ENCODE assay signal across 8 cellular contexts in genomic region chr1:155091071-155092051, GRCh38. TPM values are rescaled to one million over a fixed set of nuclear protein-coding genes. Genes with fewer than 3 reads are reported as not detected.
DNase-seq lines count a peak whose midpoint lies in the region; ATAC-seq and TF ChIP-seq lines count a peak whose summit lies in the region.

No MANE protein-coding gene starts in this region.

- no peaks in the 10 kb centered on the region for H3K79me2 ChIP-seq in H9 (ENCODE audit: insufficient read depth, low read length)

- H3K9me3 Mint-ChIP-seq in H9: no peaks in the 10 kb centered on the region; a peak in 1 of 5 replicates
- no peaks in the 10 kb centered on the region for H3K9me3 Mint-ChIP-seq in activated CD4-positive, alpha-beta T cell treated with anti-CD3 and anti-CD28 coated beads, Interleukin-2, amount 10 ng/mL, durations not matched to agents 24 days and 14 days

- H3K27me3 ChIP-seq in H9 (ENCODE audit: insufficient read depth, low read length): peaks cover 2% of the 10 kb centered on the region; the same call in 1 of the 2 replicates
- H3K27me3 ChIP-seq in liver (ENCODE audit: control insufficient read depth in 4 of 4, insufficient read depth in 4 of 4, low read length in 3 of 4): no peaks in the 10 kb centered on the region

- H3K27ac ChIP-seq in H9 (ENCODE audit: insufficient read length, low read depth, low read length) (no peak overlapping the region), liver (ENCODE audit: low read depth in 1 of 2, low read length in 2 of 2) (peak overlapping the region in 1 of 2 donors; percentile 46)

- no peak overlapping the region for H2AK5ac ChIP-seq in H9 (ENCODE audit: insufficient read length, low read length)

- no peaks in the 10 kb centered on the region for H3K79me1 ChIP-seq in H9 (ENCODE audit: insufficient read depth, low read depth, low read length, poor library complexity, severe bottlenecking)

- no peak overlapping the region for H3T11ph ChIP-seq in H9 (ENCODE audit: low read length)

- no peak overlapping the region for H2AFZ ChIP-seq in H9 (ENCODE audit: low read length)

- peaks cover 7% of the 10 kb centered on the region for H3K23me2 ChIP-seq in H9 (ENCODE audit: insufficient read length, low read depth, low read length, poor library complexity, severe bottlenecking)

- no peak overlapping the region for H2BK12ac ChIP-seq in H9 (ENCODE audit: insufficient read length, low read depth, low read length)

- H3K4ac ChIP-seq in H9 (ENCODE audit: low read depth, low read length): no peak overlapping the region

- H4K8ac ChIP-seq in H9 (replicated peaks; ENCODE audit: insufficient read length, low read depth, low read length): no peak overlapping the region

- H3K9ac ChIP-seq in H9 (ENCODE audit: extremely low read depth, insufficient read length, low read length): no peak overlapping the region
- H3K9ac ChIP-seq in liver (ENCODE audit: low read depth in 1 of 2, low read length in 2 of 2): no peak overlapping the region

- ATAC-seq in HG03442 (IDR thresholded peaks at IDR 0.05; ENCODE audit: unreplicated experiment): no peak

- H3K27ac Mint-ChIP-seq in H9: no peak overlapping the region
- H3K27ac Mint-ChIP-seq in activated CD4-positive, alpha-beta T cell treated with anti-CD3 and anti-CD28 coated beads, Interleukin-2, amount 10 ng/mL, durations not matched to agents 24 days and 14 days: peak overlapping the region; percentile 5

- no peaks in the 10 kb centered on the region for H3K36me3 ChIP-seq in liver (ENCODE audit: control insufficient read depth in 4 of 4, insufficient read depth in 3 of 4, low read depth in 1 of 4, low read length in 3 of 4)

- H3K36me3 Mint-ChIP-seq in H9 (ENCODE audit: insufficient read depth in 1 of 3, low read depth in 3 of 3): 0 out of 7 replicates have a peak, but pooled peaks cover 0 to 4% (median 0%) of the 10 kb centered on the region in 3 experiments
- H3K36me3 Mint-ChIP-seq in activated CD4-positive, alpha-beta T cell treated with anti-CD3 and anti-CD28 coated beads, Interleukin-2, amount 10 ng/mL, durations not matched to agents 24 days and 14 days (ENCODE audit: low read depth): no peaks in the 10 kb centered on the region

- H3K4me2 ChIP-seq in H9 (ENCODE audit: insufficient read depth, insufficient read length, low read length): peak overlapping the region; percentile 10

- no CpG with 5 or more reads among the region's 29 CpGs for WGBS in H9 (ENCODE audit: extremely low coverage, insufficient read length, low lambda C conversion rate)
- 18% methylated on average over 29 of the region's 29 CpGs for WGBS in liver

- H3K4me3 Mint-ChIP-seq in H9: peak overlapping the region in 1 of 2 experiments; percentile 27; a peak in 2 of 5 replicates
- no peak overlapping the region for H3K4me3 Mint-ChIP-seq in activated CD4-positive, alpha-beta T cell treated with anti-CD3 and anti-CD28 coated beads, Interleukin-2, amount 10 ng/mL, durations not matched to agents 24 days and 14 days

- H3K9me3 ChIP-seq in H9 (ENCODE audit: control insufficient read depth, low read depth, low read length) (no peaks in the 10 kb centered on the region), liver (ENCODE audit: control insufficient read depth in 4 of 4, low read length in 3 of 4) (no peaks in the 10 kb centered on the region)

- no peak overlapping the region for H3K14ac ChIP-seq in H9 (ENCODE audit: insufficient read depth, low read length)

- no peak for DNase-seq in AG09319 (ENCODE audit: extremely low read depth, low read depth)
- DNase-seq in H9: peak; percentile 91
- peak; percentile 80 for DNase-seq in NCI-H460 (ENCODE audit: extremely low read depth, low read depth)
- DNase-seq in activated CD4-positive, alpha-beta T cell treated with anti-CD3 and anti-CD28 coated beads, Interleukin-2, amount 10 ng/mL, durations not matched to agents 24 days and 14 days: peak; percentile 95
- peak; percentile 72 for DNase-seq in choroid plexus epithelial cell (ENCODE audit: low read depth)
- DNase-seq in stimulated activated CD4-positive, alpha-beta T cell treated with anti-CD3 and anti-CD28 coated beads, TNF-alpha, amount 100 ng/mL, for 24 hours (ENCODE audit: low read depth in 3 of 3): peak; percentile 68 to 80 (median 72)

- H3K4me3 ChIP-seq in choroid plexus epithelial cell (ENCODE audit: low read depth, low read length): no peak overlapping the region
- peak overlapping the region in 1 of 3 donors; percentile 47 for H3K4me3 ChIP-seq in liver (ENCODE audit: low read depth in 1 of 3, low read length in 3 of 3)

- peak; percentile 98 for TF ChIP-seq CTCF in AG09319 (IDR thresholded peaks at IDR 0.05; ENCODE audit: low read depth, low read length)
- TF ChIP-seq CTCF in H9 (conservative IDR thresholded peaks at IDR 0.05): peak; percentile 99
- TF ChIP-seq CTCF in choroid plexus epithelial cell (conservative IDR thresholded peaks at IDR 0.05; ENCODE audit: low read depth, low read length): peak; percentile 96
- peak; percentile 98 for TF ChIP-seq CTCF in liver (IDR thresholded peaks at IDR 0.05; ENCODE audit: low read depth, low read length, missing input control)

- H4K20me1 ChIP-seq in H9 (ENCODE audit: control insufficient read depth, insufficient read depth, insufficient read length): no peaks in the 10 kb centered on the region

- no peak overlapping the region for H3K56ac ChIP-seq in H9 (ENCODE audit: insufficient read length, low read depth, low read length)

- peaks cover 50% of the 10 kb centered on the region for H3K27me3 Mint-ChIP-seq in H9 (ENCODE audit: low read depth)
- H3K27me3 Mint-ChIP-seq in activated CD4-positive, alpha-beta T cell treated with anti-CD3 and anti-CD28 coated beads, Interleukin-2, amount 10 ng/mL, durations not matched to agents 24 days and 14 days: peaks cover 25% of the 10 kb centered on the region

- no peak overlapping the region for H2BK20ac ChIP-seq in H9 (ENCODE audit: low read depth, low read length, poor library complexity, severe bottlenecking)

- H4K91ac ChIP-seq in H9 (ENCODE audit: insufficient read length, low read depth, low read length): no peak overlapping the region

- no peaks in the 10 kb centered on the region for H3K4me1 ChIP-seq in H9 (ENCODE audit: insufficient read depth, low read length)
- peaks cover 3 to 22% (median 14%) of the 10 kb centered on the region in 4 donors for H3K4me1 ChIP-seq in liver (ENCODE audit: control insufficient read depth in 4 of 4, insufficient read depth in 4 of 4, low read length in 3 of 4)

- H3K18ac ChIP-seq in H9 (ENCODE audit: insufficient read length, low read depth, low read length): no peak overlapping the region

- H4K5ac ChIP-seq in H9 (ENCODE audit: insufficient read length, low read depth, low read length): no peak overlapping the region

- no peak overlapping the region for H3K23ac ChIP-seq in H9 (ENCODE audit: insufficient read length, low read depth, low read length)

- no peak overlapping the region for H2BK120ac ChIP-seq in H9 (ENCODE audit: low read depth, low read length, poor library complexity, severe bottlenecking)

- no peak overlapping the region for H2BK5ac ChIP-seq in H9 (ENCODE audit: insufficient read length, low read length)

- TF ChIP-seq RAD21 in liver (IDR thresholded peaks at IDR 0.05): peak; percentile 92 to 97

- intact Hi-C loops in activated CD4-positive, alpha-beta T cell treated with anti-CD3 and anti-CD28 coated beads, Interleukin-2, amount 10 ng/mL, durations not matched to agents 24 days and 14 days (cut with micrococcal nuclease): loop anchor here (1.0 kb wide), 1 partner anchor 76 kb away; no protein-coding TSS in a partner anchor

- peaks cover 17 to 35% of the 10 kb centered on the region in 2 experiments for H3K4me1 Mint-ChIP-seq in H9
- peaks cover 6% of the 10 kb centered on the region for H3K4me1 Mint-ChIP-seq in activated CD4-positive, alpha-beta T cell treated with anti-CD3 and anti-CD28 coated beads, Interleukin-2, amount 10 ng/mL, durations not matched to agents 24 days and 14 days

- no peak overlapping the region for H2BK15ac ChIP-seq in H9 (ENCODE audit: low read depth, low read length)

TF ChIP-seq in liver, 16 proteins besides CTCF, POLR2A, EP300 and RAD21 (continues in another document):
- TF ChIP-seq SP1 (IDR thresholded peaks at IDR 0.05) (peak; percentile 98), TAF1 (conservative IDR thresholded peaks at IDR 0.05) (no peak)

RNA-seq across cellular contexts. Expression of gene EFNA3, which starts 12.7 kb away (rescaled TPM):
- total RNA-seq in H9 (2021): 3.9 and 4.6 TPM in 2 replicates
- total RNA-seq in NCI-H460 (2014; rRNA removed; shearing (Covaris generic)): 10.1 and 12.6 TPM in 2 replicates
- polyA plus RNA-seq in NCI-H460 (2014; cell fraction: nucleus; rRNA removed): 3.6 and 6.2 TPM in 2 replicates
- total RNA-seq in activated CD4-positive, alpha-beta T cell treated with anti-CD3 and anti-CD28 coated beads, Interleukin-2, amount 10 ng/mL, durations not matched to agents 24 days and 14 days: 3.6 and 4.4 TPM in 2 replicates
- under 1 TPM; 0.47 to 0.75 TPM for total RNA-seq in liver
- polyA plus RNA-seq in liver: 1 to 10 TPM; 1.4 to 3.7 TPM

RNA-seq across cellular contexts. Expression of gene EFNA4, which starts 27.8 kb away (rescaled TPM):
- total RNA-seq in H9 (2021): 11.7 and 11.8 TPM in 2 replicates
- total RNA-seq in NCI-H460 (2014; rRNA removed; shearing (Covaris generic)): 12.1 TPM in 2 replicates
- polyA plus RNA-seq in NCI-H460 (2014; cell fraction: nucleus; rRNA removed): 14.8 and 16.9 TPM in 2 replicates
- total RNA-seq in activated CD4-positive, alpha-beta T cell treated with anti-CD3 and anti-CD28 coated beads, Interleukin-2, amount 10 ng/mL, durations not matched to agents 24 days and 14 days: 5.8 and 6.2 TPM in 2 replicates
- 1 to 10 TPM; 1.8 to 2.9 TPM for total RNA-seq in liver
- polyA plus RNA-seq in liver: 1 to 10 TPM; 3.6 to 4.7 TPM

RNA-seq across cellular contexts. Expression of gene EFNA1, which starts 36.3 kb away (rescaled TPM):
- total RNA-seq in H9 (2021): 1.4 and 1.9 TPM in 2 replicates
- total RNA-seq in NCI-H460 (2014; rRNA removed; shearing (Covaris generic)): 18.1 and 22.3 TPM in 2 replicates
- 59.4 and 68.9 TPM in 2 replicates for polyA plus RNA-seq in NCI-H460 (2014; cell fraction: nucleus; rRNA removed)
- 0.24 TPM in 1 of 2 replicates, not detected in the other for total RNA-seq in activated CD4-positive, alpha-beta T cell treated with anti-CD3 and anti-CD28 coated beads, Interleukin-2, amount 10 ng/mL, durations not matched to agents 24 days and 14 days
- 100 to 1,000 TPM in 1 of 2 donors, 10 to 100 TPM in 1; 58.6 to 180 TPM for total RNA-seq in liver
- polyA plus RNA-seq in liver: 100 to 1,000 TPM; 177 to 236 TPM

RNA-seq across cellular contexts. Expression of gene ADAM15, which starts 40.2 kb away (rescaled TPM):
- total RNA-seq in H9 (2021): 29.6 and 30.6 TPM in 2 replicates
- 216 and 231 TPM in 2 replicates for total RNA-seq in NCI-H460 (2014; rRNA removed; shearing (Covaris generic))
- polyA plus RNA-seq in NCI-H460 (2014; cell fraction: nucleus; rRNA removed): 572 and 655 TPM in 2 replicates
- 79.7 and 84.5 TPM in 2 replicates for total RNA-seq in activated CD4-positive, alpha-beta T cell treated with anti-CD3 and anti-CD28 coated beads, Interleukin-2, amount 10 ng/mL, durations not matched to agents 24 days and 14 days
- total RNA-seq in liver: 10 to 100 TPM; 10.8 to 26.8 TPM
- polyA plus RNA-seq in liver: 10 to 100 TPM; 16.0 to 19.0 TPM

RNA-seq across cellular contexts. Expression of gene SLC50A1, which starts 44.3 kb away (rescaled TPM):
- total RNA-seq in H9 (2021): 24.9 and 26.0 TPM in 2 replicates
- 49.7 and 53.4 TPM in 2 replicates for total RNA-seq in NCI-H460 (2014; rRNA removed; shearing (Covaris generic))
- polyA plus RNA-seq in NCI-H460 (2014; cell fraction: nucleus; rRNA removed): 40.9 and 45.2 TPM in 2 replicates
- 46.2 and 46.3 TPM in 2 replicates for total RNA-seq in activated CD4-positive, alpha-beta T cell treated with anti-CD3 and anti-CD28 coated beads, Interleukin-2, amount 10 ng/mL, durations not matched to agents 24 days and 14 days
- total RNA-seq in liver: 10 to 100 TPM; 12.7 to 23.3 TPM
- 10 to 100 TPM; 17.3 to 19.1 TPM for polyA plus RNA-seq in liver
